Comparison of ENCODE assay signal across 29 cellular contexts in genomic region chr4:124879195-124879594, GRCh38.
"Had no signal": no experiment of that assay in that cellular context is flagged by ENCODE, and none has a peak within 500 bp of the region (broad histone marks: within the 10 kb centered on the region; RNA-seq: fewer than 3 reads in every experiment).

No MANE protein-coding gene starts in this region.

- H3K27me3 ChIP-seq: ascending aorta, breast epithelium, cardiac muscle cell, colonic mucosa had no signal

- DNase-seq: activated B cell treated with CpG ODN at 0.5 μM for 24 hours; activated CD4-positive, alpha-beta memory T cell treated with anti-CD3 and anti-CD28 coated beads for 36 hours; activated CD4-positive, alpha-beta T cell treated with anti-CD3 and anti-CD28 coated beads for 48 hours; activated CD4-positive, alpha-beta T cell treated with anti-CD3 and anti-CD28 coated beads, Interleukin-2, amount 50 U/mL, for 1 hour; activated CD8-positive, alpha-beta memory T cell treated with anti-CD3 and anti-CD28 coated beads, Interleukin-2, amount 10 ng/mL, durations not matched to agents 7 days and 5 days; activated CD8-positive, alpha-beta memory T cell treated with anti-CD3 and anti-CD28 coated beads, Interleukin-2, amount 50 U/mL, for 48 hours; activated CD8-positive, alpha-beta T cell treated with anti-CD3 and anti-CD28 coated beads, Interleukin-2, amount 10 ng/mL, durations not matched to agents 7 days and 5 days; activated gamma-delta T cell; activated naive CD4-positive, alpha-beta T cell; activated naive CD4-positive, alpha-beta T cell treated with anti-CD3 and anti-CD28 coated beads, Interleukin-2, amount 10 ng/mL, durations not matched to agents 7 days and 5 days; activated naive CD8-positive, alpha-beta T cell treated with anti-CD3 and anti-CD28 coated beads, Interleukin-2, amount 10 ng/mL, durations not matched to agents 7 days and 5 days; activated T-cell treated with anti-CD3 and anti-CD28 coated beads for 4 hours; activated T-cell treated with anti-CD3 and anti-CD28 coated beads, Interleukin-2, amount 50 U/mL, for 24 hours; activated T-cell treated with anti-CD3 and anti-CD28 coated beads, Interleukin-2, amount 50 U/mL, for 72 hours; central memory CD4-positive, alpha-beta T cell; cerebellar nuclear complex; colonic mucosa; effector CD8-positive, alpha-beta T cell; foreskin fibroblast; head of caudate nucleus; T-helper 17 cell; T1000; WERI-Rb-1 had no signal

- H3K27ac ChIP-seq: ascending aorta, breast epithelium, cardiac muscle cell, colonic mucosa, WERI-Rb-1 had no signal

- H3K4me3 ChIP-seq: ascending aorta, breast epithelium, cardiac muscle cell, colonic mucosa had no signal

- H3K9me3 ChIP-seq: ascending aorta, breast epithelium, colonic mucosa had no signal

- H3K4me1 ChIP-seq: ascending aorta, breast epithelium, colonic mucosa had no signal

- ATAC-seq: activated CD4-positive, CD25-positive, alpha-beta regulatory T cell treated with anti-CD3 and anti-CD28 coated beads, Interleukin-2, amount 50 U/mL, for 24 hours; activated CD8-positive, alpha-beta memory T cell treated with anti-CD3 and anti-CD28 coated beads, Interleukin-2, amount 10 ng/mL, durations not matched to agents 7 days and 5 days; activated CD8-positive, alpha-beta T cell treated with anti-CD3 and anti-CD28 coated beads, Interleukin-2, amount 10 ng/mL, durations not matched to agents 7 days and 5 days; activated naive CD4-positive, alpha-beta T cell treated with anti-CD3 and anti-CD28 coated beads, Interleukin-2, amount 50 U/mL, for 72 hours; activated T-cell treated with anti-CD3 and anti-CD28 coated beads, Interleukin-2, amount 50 U/mL, for 72 hours; esophagus mucosa; T-helper 17 cell had no signal

- H3K36me3 ChIP-seq: ascending aorta, breast epithelium, cardiac muscle cell, colonic mucosa, WERI-Rb-1 had no signal
